Comparison of ENCODE assay signal across 17 cellular contexts in the genomic region with DNA sequence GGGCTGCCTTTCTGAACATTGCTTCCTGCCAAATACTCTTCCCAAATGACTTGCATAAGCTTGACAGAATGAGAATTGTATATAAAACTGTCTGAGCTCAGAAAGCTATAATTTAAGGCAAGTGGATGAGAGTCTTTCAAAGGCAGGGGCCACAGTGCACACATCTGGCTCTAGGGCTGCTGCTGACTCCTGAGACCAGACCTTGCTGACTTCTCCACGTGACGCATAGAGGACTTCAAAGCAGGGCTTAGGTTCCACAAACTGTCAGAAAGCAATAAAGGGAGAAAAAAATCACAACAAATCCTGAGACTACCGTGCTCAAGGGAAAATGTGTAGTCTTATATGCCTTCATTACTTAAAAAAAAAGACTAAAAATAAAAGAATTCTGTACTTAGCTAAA.
A peak's percentile ranks its signal among the peaks of the same experiment; 100 is the strongest.
DNase-seq lines count a peak whose midpoint lies in the region; ATAC-seq and TF ChIP-seq lines count a peak whose summit lies in the region.
"Had no signal": no experiment of that assay in that cellular context is flagged by ENCODE, and none has a peak within 500 bp of the region (broad histone marks: within the 10 kb centered on the region; RNA-seq: fewer than 3 reads in every experiment).

No MANE protein-coding gene starts in this region.

- POLR2A ChIA-PET in HEK293T (lab: Yijun Ruan, JAX): no interaction called here

- peaks cover 6% of the 10 kb centered on the region for H3K27me3 Mint-ChIP-seq in nephron progenitor cell (ENCODE audit: low read depth, poor library complexity)
- peaks cover 6% of the 10 kb centered on the region for H3K27me3 Mint-ChIP-seq in stimulated activated naive CD8-positive, alpha-beta T cell treated with anti-CD3 and anti-CD28 coated beads, Interleukin-15, amount 100 ng/mL, for 72 hours

- CTCF ChIA-PET in HEK293T (lab: Yijun Ruan, JAX): no interaction called here

- H3K9me3 Mint-ChIP-seq in nephron progenitor cell: no peaks in the 10 kb centered on the region
- H3K9me3 Mint-ChIP-seq in stimulated activated naive CD8-positive, alpha-beta T cell treated with anti-CD3 and anti-CD28 coated beads, Interleukin-15, amount 100 ng/mL, for 72 hours: no peaks in the 10 kb centered on the region

- DNase-seq in HEK293T (ENCODE audit: extremely low spot score) (no peak), NCI-H69 (lab: John Stamatoyannopoulos, UW) (peak; percentile 93), hepatocyte (ENCODE audit: low spot score) (peak; percentile 16), nephron progenitor cell (peak; percentile 32), KBM-7 (no peak), esophagus muscularis mucosa (ENCODE audit: extremely low spot score) (no peak)
- DNase-seq in stimulated activated naive CD8-positive, alpha-beta T cell treated with anti-CD3 and anti-CD28 coated beads, Interleukin-15, amount 100 ng/mL, for 72 hours: no peak
- DNase-seq: 8988T; AML-193; Caco-2; CD8-positive, alpha-beta memory T cell; DND-41; GDM1 had no signal

- H3K9me2 ChIP-seq in hepatocyte (replicated peaks; ENCODE audit: insufficient read depth): no peaks in the 10 kb centered on the region

- WGBS in hepatocyte (ENCODE audit: low lambda C conversion rate, missing lambda C conversion rate): 38% methylated on average over 3 of the region's 3 CpGs
- 30% methylated on average over 3 of the region's 3 CpGs for WGBS in esophagus muscularis mucosa

- TF ChIP-seq EP300 in esophagus muscularis mucosa (IDR thresholded peaks at IDR 0.05): no peak

- H3K27me3 ChIP-seq in hepatocyte: no peaks in the 10 kb centered on the region
- no peaks in the 10 kb centered on the region for H3K27me3 ChIP-seq in esophagus muscularis mucosa
- H3K27me3 ChIP-seq: BLaER1 had no signal

- in situ Hi-C loops in KBM-7 (cut with MboI; ENCODE audit: low pct_unique_long_range_greater_than_20kb, low sequenced_read_pairs): no loop called here

- H3K4me3 Mint-ChIP-seq in nephron progenitor cell: no peak overlapping the region
- H3K4me3 Mint-ChIP-seq in stimulated activated naive CD8-positive, alpha-beta T cell treated with anti-CD3 and anti-CD28 coated beads, Interleukin-15, amount 100 ng/mL, for 72 hours: no peak overlapping the region
- H3K4me3 Mint-ChIP-seq: CD8-positive, alpha-beta memory T cell had no signal

- TF ChIP-seq CTCF in hepatocyte (IDR thresholded peaks at IDR 0.05; ENCODE audit: poor library complexity) (no peak), nephron progenitor cell (IDR thresholded peaks at IDR 0.05) (no peak), esophagus muscularis mucosa (IDR thresholded peaks at IDR 0.05) (no peak)

- ATAC-seq in GM21529 (IDR thresholded peaks at IDR 0.05; ENCODE audit: unreplicated experiment): no peak
- ATAC-seq in stimulated activated naive CD8-positive, alpha-beta T cell treated with anti-CD3 and anti-CD28 coated beads, Interleukin-15, amount 100 ng/mL, for 72 hours: no peak
- ATAC-seq: HCT116 had no signal

- no peak for TF ChIP-seq POLR2A in esophagus muscularis mucosa (IDR thresholded peaks at IDR 0.05; ENCODE audit: low read depth)

- no peak overlapping the region for H3K27ac ChIP-seq in hepatocyte
- no peak overlapping the region for H3K27ac ChIP-seq in esophagus muscularis mucosa (replicated peaks in 1 of 4)
- H3K27ac ChIP-seq: BLaER1, HL-60 had no signal

- H3K9me3 ChIP-seq in hepatocyte (ENCODE audit: low read depth) (no peaks in the 10 kb centered on the region), esophagus muscularis mucosa (no peaks in the 10 kb centered on the region)
- H3K9me3 ChIP-seq: BLaER1, Caco-2 had no signal

- H3K36me3 ChIP-seq in hepatocyte (replicated peaks; ENCODE audit: insufficient read depth, low read depth): no peaks in the 10 kb centered on the region
- no peaks in the 10 kb centered on the region for H3K36me3 ChIP-seq in esophagus muscularis mucosa
- H3K36me3 ChIP-seq: BLaER1 had no signal

- intact Hi-C loops in esophagus muscularis mucosa (cut with DNase I): no loop called here

- H3K36me3 Mint-ChIP-seq in nephron progenitor cell (ENCODE audit: low read depth): no peaks in the 10 kb centered on the region
- H3K36me3 Mint-ChIP-seq: CD8-positive, alpha-beta memory T cell had no signal

- no peaks in the 10 kb centered on the region for H4K20me1 ChIP-seq in hepatocyte (ENCODE audit: insufficient read depth, poor library complexity, severe bottlenecking)
- H4K20me1 ChIP-seq: BLaER1 had no signal

- H3K27ac Mint-ChIP-seq in nephron progenitor cell: no peak overlapping the region
- H3K27ac Mint-ChIP-seq in stimulated activated naive CD8-positive, alpha-beta T cell treated with anti-CD3 and anti-CD28 coated beads, Interleukin-15, amount 100 ng/mL, for 72 hours: no peak overlapping the region
- H3K27ac Mint-ChIP-seq: CD8-positive, alpha-beta memory T cell had no signal

- H3K4me3 ChIP-seq in hepatocyte (no peak overlapping the region), esophagus muscularis mucosa (no peak overlapping the region)
- H3K4me3 ChIP-seq: BLaER1 had no signal

- H3K4me1 ChIP-seq in hepatocyte (ENCODE audit: insufficient read depth) (no peaks in the 10 kb centered on the region), esophagus muscularis mucosa (no peaks in the 10 kb centered on the region)
- H3K4me1 ChIP-seq: Caco-2 had no signal

- no peak overlapping the region for H2AFZ ChIP-seq in hepatocyte

- peaks cover 30% of the 10 kb centered on the region for H3K4me1 Mint-ChIP-seq in nephron progenitor cell
- no peaks in the 10 kb centered on the region for H3K4me1 Mint-ChIP-seq in stimulated activated naive CD8-positive, alpha-beta T cell treated with anti-CD3 and anti-CD28 coated beads, Interleukin-15, amount 100 ng/mL, for 72 hours
- H3K4me1 Mint-ChIP-seq: CD8-positive, alpha-beta memory T cell had no signal

- H3K4me2 ChIP-seq in hepatocyte: no peak overlapping the region
- H3K4me2 ChIP-seq: BLaER1 had no signal

- H3K79me2 ChIP-seq in hepatocyte: no peaks in the 10 kb centered on the region

TF ChIP-seq in HEK293T, 16 proteins besides CTCF, POLR2A, EP300 and RAD21:
- TF ChIP-seq PKNOX1 (IDR thresholded peaks at IDR 0.05): peak; percentile 30; the same call in 1 of the 2 replicates
- no peak for TF ChIP-seq L3MBTL2 (conservative IDR thresholded peaks at IDR 0.05)
TF ChIP-seq in HEK293T: peak in this region for 1.

Comparison
In these comparisons a context has a peak if more than half of its experiments do, and no peak if none do; other contexts are left out.
1. DNase-seq: peak in NCI-H69 (single experiment), hepatocyte (single experiment) and nephron progenitor cell (single experiment); none in HEK293T (single experiment), KBM-7 (single experiment), stimulated activated naive CD8-positive, alpha-beta T cell treated with anti-CD3 and anti-CD28 coated beads, Interleukin-15, amount 100 ng/mL, for 72 hours (0 of 2) and esophagus muscularis mucosa (single experiment).